In the genomic region with DNA sequence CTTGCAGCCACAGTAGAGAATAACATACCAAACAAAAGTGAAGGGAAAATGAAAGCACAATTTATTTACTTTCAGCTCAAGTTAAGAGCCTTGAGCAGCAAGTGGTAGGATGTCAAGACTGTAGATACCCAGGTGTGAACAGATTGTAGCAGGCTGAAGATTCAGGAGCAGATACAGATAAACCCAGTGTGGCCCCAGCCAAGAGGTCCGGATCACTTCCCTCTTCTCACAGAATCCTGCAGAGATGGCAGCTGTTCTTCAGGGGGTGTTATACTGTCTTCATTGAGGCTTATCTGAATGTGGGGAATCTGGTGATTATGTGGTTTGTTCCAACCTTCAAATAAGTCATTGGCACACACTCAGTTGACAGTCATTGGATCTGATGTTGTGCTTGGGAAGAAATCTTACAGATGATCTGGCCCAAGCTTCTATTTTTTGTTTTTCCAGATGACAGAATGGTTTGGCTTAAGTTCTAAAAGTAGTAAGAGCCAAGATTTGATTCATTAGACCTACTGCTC, we compare ENCODE assay signal across 11 cellular contexts. TPM values are rescaled to one million over a fixed set of nuclear protein-coding genes. Genes with fewer than 3 reads are reported as not detected.
DNase-seq lines count a peak whose midpoint lies in the region; ATAC-seq and TF ChIP-seq lines count a peak whose summit lies in the region.
"Had no signal": no experiment of that assay in that cellular context is flagged by ENCODE, and none has a peak within 500 bp of the region (broad histone marks: within the 10 kb centered on the region; RNA-seq: fewer than 3 reads in every experiment).

No MANE protein-coding gene starts in this region.

- H3K18ac ChIP-seq in H9 (ENCODE audit: insufficient read length, low read depth, low read length), result no peak overlapping the region

- no peak overlapping the region for H4K8ac ChIP-seq in H9 (replicated peaks; ENCODE audit: insufficient read length, low read depth, low read length)

- H2BK20ac ChIP-seq in H9 (ENCODE audit: low read depth, low read length, poor library complexity, severe bottlenecking), result no peak overlapping the region

- H3K79me1 ChIP-seq in H9 (ENCODE audit: insufficient read depth, low read depth, low read length, poor library complexity, severe bottlenecking), result no peaks in the 10 kb centered on the region

- no peaks in the 10 kb centered on the region for H3K9me3 Mint-ChIP-seq in activated naive CD8-positive, alpha-beta T cell (ENCODE audit: low read depth)
- no peaks in the 10 kb centered on the region for H3K9me3 Mint-ChIP-seq in activated naive CD8-positive, alpha-beta T cell treated with anti-CD3 and anti-CD28 coated beads for 36 hours
- H3K9me3 Mint-ChIP-seq in H9, result 0 out of 5 replicates have a peak, but pooled peaks cover 0 to 2% of the 10 kb centered on the region in 2 experiments
- H3K9me3 Mint-ChIP-seq: activated naive CD4-positive, alpha-beta T cell treated with anti-CD3 and anti-CD28 coated beads, Interleukin-2, amount 50 U/mL, for 72 hours had no signal

- H2AFZ ChIP-seq in H9 (ENCODE audit: low read length), result no peak overlapping the region

- no peak overlapping the region for H3T11ph ChIP-seq in H9 (ENCODE audit: low read length)

- H3K9me3 ChIP-seq in suprapubic skin (no peaks in the 10 kb centered on the region), H9 (ENCODE audit: control insufficient read depth, low read depth, low read length) (no peaks in the 10 kb centered on the region)

- no peak for DNase-seq in activated naive CD8-positive, alpha-beta T cell treated with anti-CD3 and anti-CD28 coated beads for 36 hours
- peak; percentile 74 for DNase-seq in RPMI7951 (ENCODE audit: low read depth)
- peak; percentile 60 for DNase-seq in fibroblast of pulmonary artery (ENCODE audit: low read depth)
- DNase-seq in suprapubic skin (ENCODE audit: low spot score in 2 of 2), result no peak
- no peak for DNase-seq in H7
- DNase-seq in H9, result no peak
- DNase-seq: NCI-H1436 treated with DMSO at 0.1 percent for 48 hours, substantia nigra had no signal

- no peak overlapping the region for H3K23ac ChIP-seq in H9 (ENCODE audit: insufficient read length, low read depth, low read length)

- no peak overlapping the region for H2BK5ac ChIP-seq in H9 (ENCODE audit: insufficient read length, low read length)

- no peaks in the 10 kb centered on the region for H3K36me3 Mint-ChIP-seq in activated naive CD8-positive, alpha-beta T cell
- H3K36me3 Mint-ChIP-seq in activated naive CD8-positive, alpha-beta T cell treated with anti-CD3 and anti-CD28 coated beads for 36 hours, result peaks cover 3% of the 10 kb centered on the region
- no peaks in the 10 kb centered on the region for H3K36me3 Mint-ChIP-seq in H9 (ENCODE audit: insufficient read depth in 1 of 3, low read depth in 3 of 3)

- no peaks in the 10 kb centered on the region for H3K27me3 Mint-ChIP-seq in activated naive CD8-positive, alpha-beta T cell
- H3K27me3 Mint-ChIP-seq in activated naive CD8-positive, alpha-beta T cell treated with anti-CD3 and anti-CD28 coated beads for 36 hours, result no peaks in the 10 kb centered on the region
- H3K27me3 Mint-ChIP-seq in H9 (ENCODE audit: low read depth), result peaks cover 73% of the 10 kb centered on the region

- no peak for TF ChIP-seq POLR2A in suprapubic skin (IDR thresholded peaks at IDR 0.05)

- H3K4me1 ChIP-seq in suprapubic skin (peaks cover 46% of the 10 kb centered on the region), H9 (ENCODE audit: insufficient read depth, low read length) (no peaks in the 10 kb centered on the region; the same call in 1 of the 2 replicates)

- H3K4ac ChIP-seq in H9 (ENCODE audit: low read depth, low read length), result no peak overlapping the region

- H3K4me3 ChIP-seq in fibroblast of pulmonary artery (replicated peaks; ENCODE audit: low read depth, low read length) (peak overlapping the region; percentile 8), suprapubic skin (no peak overlapping the region), H7 (ENCODE audit: insufficient read depth, low read depth, low read length) (no peak overlapping the region)

- no peaks in the 10 kb centered on the region for H3K79me2 ChIP-seq in H9 (ENCODE audit: insufficient read depth, low read length)

- no peak overlapping the region for H2AK5ac ChIP-seq in H9 (ENCODE audit: insufficient read length, low read length)

- TF ChIP-seq EP300 in suprapubic skin (IDR thresholded peaks at IDR 0.05), result no peak

- no peak overlapping the region for H4K91ac ChIP-seq in H9 (ENCODE audit: insufficient read length, low read depth, low read length)

- no peak overlapping the region for H3K4me2 ChIP-seq in H9 (ENCODE audit: insufficient read depth, insufficient read length, low read length)

- H4K5ac ChIP-seq in H9 (ENCODE audit: insufficient read length, low read depth, low read length), result no peak overlapping the region

- no peak overlapping the region for H2BK120ac ChIP-seq in H9 (ENCODE audit: low read depth, low read length, poor library complexity, severe bottlenecking)

- 17% methylated on average over 1 of the region's 1 CpG for WGBS in suprapubic skin
- no CpG with 5 or more reads among the region's 1 CpG for WGBS in H9 (ENCODE audit: extremely low coverage, insufficient read length, low lambda C conversion rate)

- H3K27me3 ChIP-seq in suprapubic skin (no peaks in the 10 kb centered on the region), H7 (ENCODE audit: control insufficient read depth, insufficient read depth, low read length) (peaks cover 33% of the 10 kb centered on the region), H9 (ENCODE audit: insufficient read depth, low read length) (peaks cover 7% of the 10 kb centered on the region; the same call in 1 of the 2 replicates)

- ATAC-seq in HG03342 (IDR thresholded peaks at IDR 0.05; ENCODE audit: unreplicated experiment), result no peak
- ATAC-seq: activated naive CD4-positive, alpha-beta T cell treated with anti-CD3 and anti-CD28 coated beads, Interleukin-2, amount 50 U/mL, for 72 hours had no signal

- H3K4me3 Mint-ChIP-seq in activated naive CD8-positive, alpha-beta T cell, result peak overlapping the region; percentile 2
- no peak overlapping the region for H3K4me3 Mint-ChIP-seq in activated naive CD8-positive, alpha-beta T cell treated with anti-CD3 and anti-CD28 coated beads for 36 hours
- H3K4me3 Mint-ChIP-seq in H9, result no peak overlapping the region

- H3K27ac ChIP-seq in suprapubic skin (peak overlapping the region; percentile 6), H9 (ENCODE audit: insufficient read length, low read depth, low read length) (no peak overlapping the region)

- peaks cover 36% of the 10 kb centered on the region for H3K4me1 Mint-ChIP-seq in activated naive CD8-positive, alpha-beta T cell (ENCODE audit: low read depth)
- H3K4me1 Mint-ChIP-seq in activated naive CD8-positive, alpha-beta T cell treated with anti-CD3 and anti-CD28 coated beads for 36 hours, result peaks cover 43% of the 10 kb centered on the region
- peaks cover 25 to 26% of the 10 kb centered on the region in 2 experiments for H3K4me1 Mint-ChIP-seq in H9

- H4K20me1 ChIP-seq in H9 (ENCODE audit: control insufficient read depth, insufficient read depth, insufficient read length), result no peaks in the 10 kb centered on the region

- no peak overlapping the region for H3K27ac Mint-ChIP-seq in activated naive CD8-positive, alpha-beta T cell
- no peak overlapping the region for H3K27ac Mint-ChIP-seq in activated naive CD8-positive, alpha-beta T cell treated with anti-CD3 and anti-CD28 coated beads for 36 hours
- H3K27ac Mint-ChIP-seq in H9, result no peak overlapping the region
- H3K27ac Mint-ChIP-seq: activated naive CD4-positive, alpha-beta T cell treated with anti-CD3 and anti-CD28 coated beads, Interleukin-2, amount 50 U/mL, for 72 hours had no signal

- no peak overlapping the region for H2BK12ac ChIP-seq in H9 (ENCODE audit: insufficient read length, low read depth, low read length)

- no peak overlapping the region for H3K14ac ChIP-seq in H9 (ENCODE audit: insufficient read depth, low read length)

- no peak overlapping the region for H3K56ac ChIP-seq in H9 (ENCODE audit: insufficient read length, low read depth, low read length)

- no peak for TF ChIP-seq CTCF in fibroblast of pulmonary artery (IDR thresholded peaks at IDR 0.05; ENCODE audit: low read length, missing control alignments)
- TF ChIP-seq CTCF in suprapubic skin (IDR thresholded peaks at IDR 0.05), result no peak
- TF ChIP-seq CTCF in H9 (conservative IDR thresholded peaks at IDR 0.05), result no peak

- H3K36me3 ChIP-seq in suprapubic skin (no peaks in the 10 kb centered on the region), H7 (replicated peaks; ENCODE audit: control insufficient read depth, insufficient read depth, low read length) (no peaks in the 10 kb centered on the region)

- no peak overlapping the region for H2BK15ac ChIP-seq in H9 (ENCODE audit: low read depth, low read length)

- peaks cover 13% of the 10 kb centered on the region for H3K23me2 ChIP-seq in H9 (ENCODE audit: insufficient read length, low read depth, low read length, poor library complexity, severe bottlenecking)

- no peak overlapping the region for H3K9ac ChIP-seq in H9 (ENCODE audit: extremely low read depth, insufficient read length, low read length)

RNA-seq across cellular contexts. Expression of gene STARD9, which starts 2.2 kb away (rescaled TPM):
- 1 to 10 TPM; 4.2 to 4.4 TPM for total RNA-seq in activated naive CD8-positive, alpha-beta T cell treated with anti-CD3 and anti-CD28 coated beads for 36 hours
- 4.4 and 5.9 TPM in 2 replicates for total RNA-seq in RPMI7951 (2014; rRNA removed; shearing (Covaris generic))
- total RNA-seq in suprapubic skin (10 to 100 TPM in 1 of 4 donors, 1 to 10 TPM in 3; 5.0 to 24.6 (median 7.6) TPM), H9 (2021) (5.1 and 6.9 TPM in 2 replicates)
- 1.4 and 2.8 TPM in 2 replicates for total RNA-seq in H7 (2014; rRNA removed; shearing (Covaris generic))

RNA-seq across cellular contexts. Expression of gene HAUS2, which starts 28.9 kb away (rescaled TPM):
- 10 to 100 TPM; 54.0 to 55.1 TPM for total RNA-seq in activated naive CD8-positive, alpha-beta T cell treated with anti-CD3 and anti-CD28 coated beads for 36 hours
- 42.1 and 59.8 TPM in 2 replicates for total RNA-seq in RPMI7951 (2014; rRNA removed; shearing (Covaris generic))
- 10 to 100 TPM; 16.9 to 33.2 (median 19.2) TPM for total RNA-seq in suprapubic skin
- 20.5 and 28.0 TPM in 2 replicates for total RNA-seq in H7 (2014; rRNA removed; shearing (Covaris generic))
- 42.5 and 42.8 TPM in 2 replicates for total RNA-seq in H9 (2021)

RNA-seq across cellular contexts. Expression of gene LRRC57, which starts 29.0 kb away (rescaled TPM):
- 10 to 100 TPM; 17.0 to 19.1 TPM for total RNA-seq in activated naive CD8-positive, alpha-beta T cell treated with anti-CD3 and anti-CD28 coated beads for 36 hours
- 32.3 and 33.7 TPM in 2 replicates for total RNA-seq in RPMI7951 (2014; rRNA removed; shearing (Covaris generic))
- total RNA-seq in suprapubic skin (10 to 100 TPM; 20.9 to 46.9 (median 31.8) TPM), H9 (2021) (18.7 and 20.9 TPM in 2 replicates)
- total RNA-seq in H7 (2014; rRNA removed; shearing (Covaris generic)), result 8.6 and 10.3 TPM in 2 replicates

Comparison
In these comparisons a context has a peak if more than half of its experiments do, and no peak if none do; other contexts are left out.
1. DNase-seq: peak in RPMI7951 (single experiment) and fibroblast of pulmonary artery (single experiment); none in activated naive CD8-positive, alpha-beta T cell treated with anti-CD3 and anti-CD28 coated beads for 36 hours (single experiment), suprapubic skin (0 of 2), H7 (single experiment) and H9 (single experiment).